1 cellular context compared by ENCODE assay signal in genomic region chr6:30396833-30397479, GRCh38.
TF ChIP-seq lines count a peak whose summit lies in the region.

No MANE protein-coding gene starts in this region.

TF ChIP-seq in HepG2, 621 proteins besides CTCF, POLR2A, EP300 and RAD21 (continued from another document and continues in another):
- TF ChIP-seq, protein P1, sequence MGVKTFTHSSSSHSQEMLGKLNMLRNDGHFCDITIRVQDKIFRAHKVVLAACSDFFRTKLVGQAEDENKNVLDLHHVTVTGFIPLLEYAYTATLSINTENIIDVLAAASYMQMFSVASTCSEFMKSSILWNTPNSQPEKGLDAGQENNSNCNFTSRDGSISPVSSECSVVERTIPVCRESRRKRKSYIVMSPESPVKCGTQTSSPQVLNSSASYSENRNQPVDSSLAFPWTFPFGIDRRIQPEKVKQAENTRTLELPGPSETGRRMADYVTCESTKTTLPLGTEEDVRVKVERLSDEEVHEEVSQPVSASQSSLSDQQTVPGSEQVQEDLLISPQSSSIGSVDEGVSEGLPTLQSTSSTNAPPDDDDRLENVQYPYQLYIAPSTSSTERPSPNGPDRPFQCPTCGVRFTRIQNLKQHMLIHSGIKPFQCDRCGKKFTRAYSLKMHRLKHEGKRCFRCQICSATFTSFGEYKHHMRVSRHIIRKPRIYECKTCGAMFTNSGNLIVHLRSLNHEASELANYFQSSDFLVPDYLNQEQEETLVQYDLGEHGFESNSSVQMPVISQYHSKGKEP (CRISPR knock-in tag; IDR thresholded peaks at IDR 0.05) = no peak
- TF ChIP-seq ISX (CRISPR knock-in tag; conservative IDR thresholded peaks at IDR 0.05) (no peak), POLR2AphosphoS2 (IDR thresholded peaks at IDR 0.05; ENCODE audit: low read depth, low read length) (no peak), SUZ12 (IDR thresholded peaks at IDR 0.05; ENCODE audit: low read depth, low read length) (no peak), TMF1 (CRISPR knock-in tag; IDR thresholded peaks at IDR 0.05; ENCODE audit: low read depth) (no peak), PHF21A (CRISPR knock-in tag; IDR thresholded peaks at IDR 0.05) (no peak), GABPB1 (CRISPR knock-in tag; IDR thresholded peaks at IDR 0.05) (peak; percentile 53; the same call in 1 of the 2 replicates), CBX1 (IDR thresholded peaks at IDR 0.05; ENCODE audit: low read depth) (no peak), ZFP37 (CRISPR knock-in tag; IDR thresholded peaks at IDR 0.05; ENCODE audit: borderline replicate concordance) (0 out of 2 replicates have a peak, but pooled peaks have one; percentile 35), ZNF761 (CRISPR knock-in tag; conservative IDR thresholded peaks at IDR 0.05) (no peak), ZNF619 (CRISPR knock-in tag; IDR thresholded peaks at IDR 0.05) (0 out of 2 replicates have a peak, but pooled peaks have one; percentile 78), KLF11 (CRISPR knock-in tag; IDR thresholded peaks at IDR 0.05) (no peak), AKNA (CRISPR knock-in tag; IDR thresholded peaks at IDR 0.05; ENCODE audit: borderline replicate concordance) (no peak), PBX3 (CRISPR knock-in tag; IDR thresholded peaks at IDR 0.05; ENCODE audit: borderline replicate concordance) (no peak), ZBTB7A (CRISPR knock-in tag; IDR thresholded peaks at IDR 0.05) (no peak), NPAS2 (CRISPR knock-in tag; IDR thresholded peaks at IDR 0.05; ENCODE audit: borderline replicate concordance) (no peak), POGZ (CRISPR knock-in tag; IDR thresholded peaks at IDR 0.05) (no peak), CCDC6 (CRISPR knock-in tag; IDR thresholded peaks at IDR 0.05) (no peak), FOSL2 (CRISPR knock-in tag; IDR thresholded peaks at IDR 0.05) (no peak), ZNF264 (CRISPR knock-in tag; IDR thresholded peaks at IDR 0.05) (no peak), MYPOP (CRISPR knock-in tag; IDR thresholded peaks at IDR 0.05) (no peak; the same call in 1 of the 2 replicates), SIX4 (CRISPR knock-in tag; IDR thresholded peaks at IDR 0.05) (no peak), TRAFD1 (CRISPR knock-in tag; IDR thresholded peaks at IDR 0.05; ENCODE audit: borderline replicate concordance) (no peak), ZNF713 (CRISPR knock-in tag; IDR thresholded peaks at IDR 0.05) (no peak), PCBP1 (IDR thresholded peaks at IDR 0.05; ENCODE audit: borderline replicate concordance, low read depth, low read length) (no peak), MLLT10 (CRISPR knock-in tag; IDR thresholded peaks at IDR 0.05) (no peak), ZNF644 (CRISPR knock-in tag; IDR thresholded peaks at IDR 0.05; ENCODE audit: low read depth) (no peak), ZBTB21 (CRISPR knock-in tag; IDR thresholded peaks at IDR 0.05) (no peak), MYNN (CRISPR knock-in tag; IDR thresholded peaks at IDR 0.05; ENCODE audit: low read depth) (no peak), JUNB (CRISPR knock-in tag; IDR thresholded peaks at IDR 0.05; ENCODE audit: borderline replicate concordance) (no peak), ZNF766 (CRISPR knock-in tag; IDR thresholded peaks at IDR 0.05; ENCODE audit: borderline replicate concordance) (no peak), SALL1 (CRISPR knock-in tag; IDR thresholded peaks at IDR 0.05) (peak; percentile 79), ZNF83 (CRISPR knock-in tag; IDR thresholded peaks at IDR 0.05; ENCODE audit: borderline replicate concordance) (0 out of 2 replicates have a peak, but pooled peaks have one; percentile 41), AGO2 (optimal IDR thresholded peaks at IDR 0.05; ENCODE audit: low read depth, low read length) (no peak), ZNF501 (CRISPR knock-in tag; IDR thresholded peaks at IDR 0.05) (no peak), BORCS8-MEF2B (CRISPR knock-in tag; IDR thresholded peaks at IDR 0.05) (0 out of 2 replicates have a peak, but pooled peaks have one; percentile 33), ZNF256 (CRISPR knock-in tag; conservative IDR thresholded peaks at IDR 0.05) (no peak), TBL1XR1 (IDR thresholded peaks at IDR 0.05; ENCODE audit: borderline replicate concordance, low read length, partially characterized antibody) (no peak), ZNF776 (CRISPR knock-in tag; IDR thresholded peaks at IDR 0.05) (no peak), DMAP1 (CRISPR knock-in tag; IDR thresholded peaks at IDR 0.05) (no peak), KAT7 (CRISPR knock-in tag; IDR thresholded peaks at IDR 0.05; ENCODE audit: borderline replicate concordance) (no peak), ADNP (CRISPR knock-in tag; IDR thresholded peaks at IDR 0.05) (no peak), STAT5B (CRISPR knock-in tag; IDR thresholded peaks at IDR 0.05) (no peak), ZBTB10 (CRISPR knock-in tag; IDR thresholded peaks at IDR 0.05; ENCODE audit: borderline replicate concordance) (no peak)
- TF ChIP-seq, protein P2, sequence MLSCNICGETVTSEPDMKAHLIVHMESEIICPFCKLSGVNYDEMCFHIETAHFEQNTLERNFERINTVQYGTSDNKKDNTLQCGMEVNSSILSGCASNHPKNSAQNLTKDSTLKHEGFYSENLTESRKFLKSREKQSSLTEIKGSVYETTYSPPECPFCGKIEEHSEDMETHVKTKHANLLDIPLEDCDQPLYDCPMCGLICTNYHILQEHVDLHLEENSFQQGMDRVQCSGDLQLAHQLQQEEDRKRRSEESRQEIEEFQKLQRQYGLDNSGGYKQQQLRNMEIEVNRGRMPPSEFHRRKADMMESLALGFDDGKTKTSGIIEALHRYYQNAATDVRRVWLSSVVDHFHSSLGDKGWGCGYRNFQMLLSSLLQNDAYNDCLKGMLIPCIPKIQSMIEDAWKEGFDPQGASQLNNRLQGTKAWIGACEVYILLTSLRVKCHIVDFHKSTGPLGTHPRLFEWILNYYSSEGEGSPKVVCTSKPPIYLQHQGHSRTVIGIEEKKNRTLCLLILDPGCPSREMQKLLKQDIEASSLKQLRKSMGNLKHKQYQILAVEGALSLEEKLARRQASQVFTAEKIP (CRISPR knock-in tag; IDR thresholded peaks at IDR 0.05; ENCODE audit: borderline replicate concordance) = no peak
- TF ChIP-seq, protein P3, sequence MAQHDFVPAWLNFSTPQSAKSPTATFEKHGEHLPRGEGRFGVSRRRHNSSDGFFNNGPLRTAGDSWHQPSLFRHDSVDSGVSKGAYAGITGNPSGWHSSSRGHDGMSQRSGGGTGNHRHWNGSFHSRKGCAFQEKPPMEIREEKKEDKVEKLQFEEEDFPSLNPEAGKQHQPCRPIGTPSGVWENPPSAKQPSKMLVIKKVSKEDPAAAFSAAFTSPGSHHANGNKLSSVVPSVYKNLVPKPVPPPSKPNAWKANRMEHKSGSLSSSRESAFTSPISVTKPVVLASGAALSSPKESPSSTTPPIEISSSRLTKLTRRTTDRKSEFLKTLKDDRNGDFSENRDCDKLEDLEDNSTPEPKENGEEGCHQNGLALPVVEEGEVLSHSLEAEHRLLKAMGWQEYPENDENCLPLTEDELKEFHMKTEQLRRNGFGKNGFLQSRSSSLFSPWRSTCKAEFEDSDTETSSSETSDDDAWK (CRISPR knock-in tag; IDR thresholded peaks at IDR 0.05) = no peak
- TF ChIP-seq, protein P4, sequence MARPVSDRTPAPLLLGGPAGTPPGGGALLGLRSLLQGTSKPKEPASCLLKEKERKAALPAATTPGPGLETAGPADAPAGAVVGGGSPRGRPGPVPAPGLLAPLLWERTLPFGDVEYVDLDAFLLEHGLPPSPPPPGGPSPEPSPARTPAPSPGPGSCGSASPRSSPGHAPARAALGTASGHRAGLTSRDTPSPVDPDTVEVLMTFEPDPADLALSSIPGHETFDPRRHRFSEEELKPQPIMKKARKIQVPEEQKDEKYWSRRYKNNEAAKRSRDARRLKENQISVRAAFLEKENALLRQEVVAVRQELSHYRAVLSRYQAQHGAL (CRISPR knock-in tag; IDR thresholded peaks at IDR 0.05; ENCODE audit: not compliant biosample characterization) = no peak
- TF ChIP-seq, protein P5, sequence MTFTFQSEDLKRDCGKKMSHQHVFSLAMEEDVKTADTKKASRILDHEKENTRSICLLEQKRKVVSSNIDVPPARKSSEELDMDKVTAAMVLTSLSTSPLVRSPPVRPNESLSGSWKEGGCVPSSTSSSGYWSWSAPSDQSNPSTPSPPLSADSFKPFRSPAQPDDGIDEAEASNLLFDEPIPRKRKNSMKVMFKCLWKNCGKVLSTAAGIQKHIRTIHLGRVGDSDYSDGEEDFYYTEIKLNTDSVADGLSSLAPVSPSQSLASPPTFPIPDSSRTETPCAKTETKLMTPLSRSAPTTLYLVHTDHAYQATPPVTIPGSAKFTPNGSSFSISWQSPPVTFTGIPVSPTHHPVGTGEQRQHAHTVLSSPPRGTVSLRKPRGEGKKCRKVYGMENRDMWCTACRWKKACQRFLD (CRISPR knock-in tag; IDR thresholded peaks at IDR 0.05; ENCODE audit: borderline replicate concordance) = no peak
